In the genomic region with DNA sequence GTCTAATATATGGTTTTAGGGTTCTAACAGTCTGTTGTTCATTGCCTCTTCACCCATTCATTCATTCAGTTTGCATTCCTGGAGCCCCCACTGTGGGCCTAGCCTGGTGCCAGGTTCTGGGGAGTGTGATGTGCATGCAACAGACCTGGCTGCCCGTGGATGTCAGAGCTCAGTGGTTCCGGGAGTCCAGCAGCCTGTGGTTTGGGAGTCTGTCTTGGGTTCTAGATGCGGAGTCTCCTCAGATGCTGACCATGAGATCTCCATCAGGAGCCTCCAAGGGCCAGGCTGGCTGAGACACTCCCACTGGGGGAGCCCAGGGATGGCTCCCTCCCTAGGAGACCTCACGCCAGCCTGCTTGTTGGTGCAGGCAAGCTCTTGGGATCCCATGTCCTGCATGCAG, we compare ENCODE assay signal across 37 cellular contexts.
"Had no signal": no experiment of that assay in that cellular context is flagged by ENCODE, and none has a peak within 500 bp of the region (broad histone marks: within the 10 kb centered on the region; RNA-seq: fewer than 3 reads in every experiment).

No MANE protein-coding gene starts in this region.

- H3K27me3 ChIP-seq: adrenal gland, ascending aorta, cardiac muscle cell had no signal

- H3K27me3 Mint-ChIP-seq: activated CD4-positive, alpha-beta memory T cell treated with anti-CD3 and anti-CD28 coated beads for 36 hours; activated CD8-positive, alpha-beta T cell treated with anti-CD3 and anti-CD28 coated beads for 36 hours had no signal

- H3K36me3 ChIP-seq: adrenal gland, ascending aorta, cardiac muscle cell had no signal

- H3K4me1 ChIP-seq: adrenal gland, ascending aorta had no signal

- H3K27ac ChIP-seq: adrenal gland, ascending aorta, cardiac muscle cell, VCaP had no signal

- H3K9me3 Mint-ChIP-seq: activated B cell treated with CpG ODN at 0.5 μM for 24 hours; activated CD4-positive, alpha-beta memory T cell treated with anti-CD3 and anti-CD28 coated beads for 36 hours; activated CD4-positive, alpha-beta T cell treated with anti-CD3 and anti-CD28 coated beads, Interleukin-2, amount 10 ng/mL, durations not matched to agents 24 days and 14 days; activated CD8-positive, alpha-beta T cell treated with anti-CD3 and anti-CD28 coated beads for 36 hours; activated naive CD4-positive, alpha-beta T cell treated with anti-CD3 and anti-CD28 coated beads for 36 hours; activated naive CD4-positive, alpha-beta T cell treated with anti-CD3 and anti-CD28 coated beads, Interleukin-2, amount 50 U/mL, for 72 hours; activated naive CD8-positive, alpha-beta T cell treated with anti-CD3 and anti-CD28 coated beads for 36 hours; activated T-cell treated with anti-CD3 and anti-CD28 coated beads, Interleukin-2, amount 50 U/mL, for 4 hours; activated T-cell treated with anti-CD3 and anti-CD28 coated beads, Interleukin-2, amount 50 U/mL, for 72 hours; activated T-helper 1 cell treated with anti-CD3 and anti-CD28 coated beads, Interleukin-12 subunit alpha, Interleukin-12 subunit beta, Interleukin-2, Interleukin-4 antibody, amounts not matched to agents 30 ng/mL and 10 ng/mL and 1 ng/mL, durations not matched to agents 14 hours and 24 hours and 36 hours; activated T-helper 17 cell treated with anti-CD3 and anti-CD28 coated beads, Interleukin-2, amount 50 U/mL, for 72 hours; central memory CD8-positive, alpha-beta T cell; T-helper 1 cell treated with Interleukin-12 subunit alpha and Interleukin-12 subunit beta and Interleukin-4 antibody, amounts not matched to agents 30 μg/mL and 1 μg/mL, for 36 hours; T-helper 2 cell treated with Interferon-gamma antibody and Interleukin-4, amounts not matched to agents 5 μg/mL and 100 μg/mL, for 36 hours had no signal

- H3K27ac Mint-ChIP-seq: activated B cell treated with CpG ODN at 0.5 μM for 24 hours; activated CD4-positive, alpha-beta memory T cell treated with anti-CD3 and anti-CD28 coated beads for 36 hours; activated CD4-positive, alpha-beta T cell treated with anti-CD3 and anti-CD28 coated beads, Interleukin-2, amount 10 ng/mL, durations not matched to agents 24 days and 14 days; activated CD8-positive, alpha-beta T cell treated with anti-CD3 and anti-CD28 coated beads for 36 hours; activated naive CD4-positive, alpha-beta T cell treated with anti-CD3 and anti-CD28 coated beads for 36 hours; activated naive CD8-positive, alpha-beta T cell treated with anti-CD3 and anti-CD28 coated beads for 36 hours; activated T-cell treated with anti-CD3 and anti-CD28 coated beads, Interleukin-2, amount 50 U/mL, for 72 hours; activated T-helper 1 cell treated with anti-CD3 and anti-CD28 coated beads, Interleukin-12 subunit alpha, Interleukin-12 subunit beta, Interleukin-2, Interleukin-4 antibody, amounts not matched to agents 30 ng/mL and 10 ng/mL and 1 ng/mL, durations not matched to agents 14 hours and 24 hours and 36 hours; activated T-helper 17 cell treated with anti-CD3 and anti-CD28 coated beads, Interleukin-2, amount 50 U/mL, for 72 hours; T-helper 1 cell treated with Interleukin-12 subunit alpha and Interleukin-12 subunit beta and Interleukin-4 antibody, amounts not matched to agents 30 μg/mL and 1 μg/mL, for 36 hours; T-helper 2 cell treated with Interferon-gamma antibody and Interleukin-4, amounts not matched to agents 5 μg/mL and 100 μg/mL, for 36 hours had no signal

- DNase-seq: activated B cell treated with CpG ODN at 0.5 μM for 24 hours; activated CD4-positive, alpha-beta memory T cell treated with anti-CD3 and anti-CD28 coated beads for 36 hours; activated CD4-positive, alpha-beta T cell treated with anti-CD3 and anti-CD28 coated beads for 4 hours; activated CD4-positive, alpha-beta T cell treated with anti-CD3 and anti-CD28 coated beads, Interleukin-2, amount 10 ng/mL, durations not matched to agents 24 days and 14 days; activated CD4-positive, alpha-beta T cell treated with anti-CD3 and anti-CD28 coated beads, Interleukin-2, amount 50 U/mL, for 1 hour; activated CD4-positive, alpha-beta T cell treated with anti-CD3 and anti-CD28 coated beads, Interleukin-2, amount 50 U/mL, for 4 hours; activated CD4-positive, CD25-positive, alpha-beta regulatory T cell treated with anti-CD3 and anti-CD28 coated beads, Interleukin-2, amount 50 U/mL, for 72 hours; activated CD8-positive, alpha-beta memory T cell treated with anti-CD3 and anti-CD28 coated beads, Interleukin-2, amount 50 U/mL, for 4 hours; activated CD8-positive, alpha-beta T cell treated with anti-CD3 and anti-CD28 coated beads for 36 hours; activated effector memory CD4-positive, alpha-beta T cell treated with anti-CD3 and anti-CD28 coated beads, Interleukin-2, amount 50 U/mL, for 16 hours; activated gamma-delta T cell treated with Interleukin-2 at 50 U/mL for 16 hours; activated naive CD4-positive, alpha-beta T cell; activated naive CD4-positive, alpha-beta T cell treated with anti-CD3 and anti-CD28 coated beads for 36 hours; activated naive CD4-positive, alpha-beta T cell treated with anti-CD3 and anti-CD28 coated beads, Interleukin-2, amount 50 U/mL, for 16 hours; activated naive CD8-positive, alpha-beta T cell treated with anti-CD3 and anti-CD28 coated beads for 36 hours; activated T-cell treated with anti-CD3 and anti-CD28 coated beads for 4 hours; activated T-cell treated with anti-CD3 and anti-CD28 coated beads, Interleukin-2, amount 50 U/mL, for 1 hour; activated T-cell treated with anti-CD3 and anti-CD28 coated beads, Interleukin-2, amount 50 U/mL, for 4 hours; activated T-cell treated with anti-CD3 and anti-CD28 coated beads, Interleukin-2, amount 50 U/mL, for 72 hours; adrenal gland; amniotic stem cell; anterior cingulate cortex; caudate nucleus; cerebellar nuclear complex; T-helper 1 cell; T-helper 2 cell; T-helper 9 cell had no signal

- H3K4me3 ChIP-seq: adrenal gland, ascending aorta, cardiac muscle cell had no signal

- H3K36me3 Mint-ChIP-seq: activated CD4-positive, alpha-beta memory T cell treated with anti-CD3 and anti-CD28 coated beads for 36 hours; activated naive CD4-positive, alpha-beta T cell treated with anti-CD3 and anti-CD28 coated beads, Interleukin-2, amount 50 U/mL, for 72 hours; activated naive CD8-positive, alpha-beta T cell treated with anti-CD3 and anti-CD28 coated beads for 36 hours; brain had no signal

- ATAC-seq: activated CD8-positive, alpha-beta T cell treated with anti-CD3 and anti-CD28 coated beads for 36 hours; activated naive CD4-positive, alpha-beta T cell treated with anti-CD3 and anti-CD28 coated beads, Interleukin-2, amount 50 U/mL, for 72 hours; activated T-cell treated with anti-CD3 and anti-CD28 coated beads, Interleukin-2, amount 50 U/mL, for 4 hours; activated T-cell treated with anti-CD3 and anti-CD28 coated beads, Interleukin-2, amount 50 U/mL, for 72 hours; activated T-helper 17 cell treated with anti-CD3 and anti-CD28 coated beads, Interleukin-2, amount 50 U/mL, for 72 hours had no signal

- H3K4me3 Mint-ChIP-seq: activated B cell treated with CpG ODN at 0.5 μM for 24 hours; activated CD4-positive, alpha-beta memory T cell treated with anti-CD3 and anti-CD28 coated beads for 36 hours; activated CD4-positive, alpha-beta T cell treated with anti-CD3 and anti-CD28 coated beads, Interleukin-2, amount 10 ng/mL, durations not matched to agents 24 days and 14 days; activated CD8-positive, alpha-beta T cell treated with anti-CD3 and anti-CD28 coated beads for 36 hours; activated naive CD4-positive, alpha-beta T cell treated with anti-CD3 and anti-CD28 coated beads for 36 hours; activated naive CD8-positive, alpha-beta T cell treated with anti-CD3 and anti-CD28 coated beads for 36 hours; activated T-cell treated with anti-CD3 and anti-CD28 coated beads, Interleukin-2, amount 50 U/mL, for 4 hours; activated T-cell treated with anti-CD3 and anti-CD28 coated beads, Interleukin-2, amount 50 U/mL, for 72 hours; activated T-helper 1 cell treated with anti-CD3 and anti-CD28 coated beads, Interleukin-12 subunit alpha, Interleukin-12 subunit beta, Interleukin-2, Interleukin-4 antibody, amounts not matched to agents 30 ng/mL and 10 ng/mL and 1 ng/mL, durations not matched to agents 14 hours and 24 hours and 36 hours; activated T-helper 17 cell treated with anti-CD3 and anti-CD28 coated beads, Interleukin-2, amount 50 U/mL, for 72 hours; brain; central memory CD8-positive, alpha-beta T cell; T-helper 1 cell treated with Interleukin-12 subunit alpha and Interleukin-12 subunit beta and Interleukin-4 antibody, amounts not matched to agents 30 μg/mL and 1 μg/mL, for 36 hours; T-helper 2 cell treated with Interferon-gamma antibody and Interleukin-4, amounts not matched to agents 5 μg/mL and 100 μg/mL, for 36 hours had no signal

- H3K4me1 Mint-ChIP-seq: activated B cell treated with CpG ODN at 0.5 μM for 24 hours; activated CD4-positive, alpha-beta T cell treated with anti-CD3 and anti-CD28 coated beads, Interleukin-2, amount 10 ng/mL, durations not matched to agents 24 days and 14 days; activated naive CD8-positive, alpha-beta T cell treated with anti-CD3 and anti-CD28 coated beads for 36 hours; activated T-helper 17 cell treated with anti-CD3 and anti-CD28 coated beads, Interleukin-2, amount 50 U/mL, for 72 hours; brain; central memory CD8-positive, alpha-beta T cell had no signal

- H3K9me3 ChIP-seq: adrenal gland, ascending aorta had no signal
